ENCODE assay signal across 19 cellular contexts in the genomic region with DNA sequence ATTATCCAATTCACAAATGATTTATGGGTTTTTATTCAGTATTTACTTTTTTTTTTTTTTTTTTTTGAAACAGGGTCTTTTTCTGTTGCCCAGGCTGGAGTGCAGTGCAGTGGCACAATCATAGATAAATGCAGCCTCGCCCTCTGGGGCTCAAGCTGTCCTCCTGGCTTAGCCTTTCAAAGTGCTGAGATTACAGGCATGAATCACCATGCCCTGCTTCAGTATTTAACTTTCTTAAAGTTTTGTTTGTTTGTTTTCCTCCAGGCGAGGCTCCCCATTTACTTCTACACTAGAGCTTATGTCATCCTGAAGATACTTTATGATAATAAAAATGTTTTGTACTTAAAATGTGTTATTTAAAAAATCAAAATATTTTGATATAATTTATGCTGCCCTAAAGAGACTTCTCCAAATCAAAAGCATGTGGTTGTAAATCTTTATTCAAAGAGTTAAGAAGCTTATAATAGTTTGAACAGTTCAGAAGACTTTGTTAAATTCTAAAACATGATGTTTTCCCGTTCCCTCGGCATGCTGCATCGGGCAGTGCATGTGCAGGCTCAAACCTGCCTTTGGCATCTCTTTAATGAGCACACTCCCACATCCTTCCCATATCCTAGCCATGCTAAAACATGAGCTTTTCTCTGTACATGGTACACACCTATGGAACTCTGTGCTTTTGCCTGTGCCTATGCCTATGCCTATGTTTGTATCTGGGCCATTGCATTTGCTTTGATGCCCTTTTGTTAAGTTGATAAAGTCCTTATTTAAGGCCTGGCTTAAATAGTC. TPM values are rescaled to one million over a fixed set of nuclear protein-coding genes. Genes with fewer than 3 reads are reported as not detected.
DNase-seq lines count a peak whose midpoint lies in the region; ATAC-seq and TF ChIP-seq lines count a peak whose summit lies in the region.
"Had no signal": no experiment of that assay in that cellular context is flagged by ENCODE, and none has a peak within 500 bp of the region (broad histone marks: within the 10 kb centered on the region; RNA-seq: fewer than 3 reads in every experiment).

No MANE protein-coding gene starts in this region.

- no peak overlapping the region for H3K9ac ChIP-seq in mesenchymal stem cell (ENCODE audit: low read length)

- H3K4ac ChIP-seq in mesenchymal stem cell (ENCODE audit: low read depth in 1 of 2, low read length in 2 of 2) = peak overlapping the region in 1 of 2 experiments; percentile 32

- no peak overlapping the region for H3K23ac ChIP-seq in mesenchymal stem cell (ENCODE audit: low read length in 2 of 2)

- no peak overlapping the region for H3K4me2 ChIP-seq in mesenchymal stem cell (ENCODE audit: low read length, poor library complexity, severe bottlenecking)

- H3K36me3 ChIP-seq in mesenchymal stem cell (ENCODE audit: control insufficient read depth in 1 of 2, insufficient read depth in 2 of 2, low read depth in 1 of 2, low read length in 2 of 2) = peaks cover 2 to 3% of the 10 kb centered on the region in 2 experiments

- peak overlapping the region; percentile 4 for H2AK5ac ChIP-seq in mesenchymal stem cell (ENCODE audit: low read length, severe bottlenecking)

- TF ChIP-seq CTCF in 22Rv1 (IDR thresholded peaks at IDR 0.05) = no peak
- TF ChIP-seq CTCF in choroid plexus epithelial cell (conservative IDR thresholded peaks at IDR 0.05; ENCODE audit: low read depth, low read length) = no peak

- no peaks in the 10 kb centered on the region for H3K27me3 ChIP-seq in mesenchymal stem cell (ENCODE audit: control insufficient read depth in 1 of 2, insufficient read depth in 1 of 2, low read length in 2 of 2)
- H3K27me3 ChIP-seq: tibial artery had no signal

- H3K27ac ChIP-seq in 22Rv1 = peak overlapping the region; percentile 78; the same call in 1 of the 2 replicates
- no peak overlapping the region for H3K27ac ChIP-seq in mesenchymal stem cell (ENCODE audit: low read length, poor library complexity, severe bottlenecking)
- H3K27ac ChIP-seq: tibial artery had no signal

- peak overlapping the region in 1 of 2 experiments; percentile 44 for H3K14ac ChIP-seq in mesenchymal stem cell (ENCODE audit: low read length in 2 of 2)

- no peak overlapping the region for H2BK15ac ChIP-seq in mesenchymal stem cell (ENCODE audit: low read depth, poor library complexity, severe bottlenecking)

- no peak for ATAC-seq in GM21423 (IDR thresholded peaks at IDR 0.05; ENCODE audit: unreplicated experiment)
- ATAC-seq in HG03139 (IDR thresholded peaks at IDR 0.05; ENCODE audit: unreplicated experiment) = no peak

- DNase-seq in M059J (ENCODE audit: low read depth) = peak; percentile 54
- peak; percentile 40 for DNase-seq in choroid plexus epithelial cell (ENCODE audit: low read depth)
- peak; percentile 43 for DNase-seq in mesenchymal stem cell
- DNase-seq in NCI-H2029 (lab: John Stamatoyannopoulos, UW) = no peak
- DNase-seq in NCI-H2107 (lab: John Stamatoyannopoulos, UW) = no peak
- DNase-seq: activated CD4-positive, alpha-beta memory T cell treated with anti-CD3 and anti-CD28 coated beads for 36 hours; anterior cingulate cortex; COR-L47; effector memory CD4-positive, alpha-beta T cell; NCI-H1092; NCI-H510A treated with DMSO at 0.1 percent for 48 hours; occipital lobe; RPMI8226; tibial artery had no signal

- H3K79me1 ChIP-seq in mesenchymal stem cell (replicated peaks; ENCODE audit: low read length, poor library complexity, severe bottlenecking) = peaks cover 5% of the 10 kb centered on the region

- H2BK5ac ChIP-seq in mesenchymal stem cell (ENCODE audit: low read depth, low read length, poor library complexity, severe bottlenecking) = no peak overlapping the region

- no peak overlapping the region for H2BK120ac ChIP-seq in mesenchymal stem cell (ENCODE audit: low read depth, low read length)

- H4K8ac ChIP-seq in mesenchymal stem cell (ENCODE audit: low read length) = no peak overlapping the region

- H3K4me3 ChIP-seq in choroid plexus epithelial cell (ENCODE audit: low read depth, low read length) (no peak overlapping the region), mesenchymal stem cell (ENCODE audit: insufficient read depth in 1 of 2, low read depth in 1 of 2, low read length in 2 of 2) (no peak overlapping the region)
- H3K4me3 ChIP-seq: tibial artery had no signal

- no peaks in the 10 kb centered on the region for H3K9me3 ChIP-seq in mesenchymal stem cell (ENCODE audit: control insufficient read depth, low read length)
- H3K9me3 ChIP-seq: tibial artery had no signal

- H4K91ac ChIP-seq in mesenchymal stem cell (ENCODE audit: low read length) = no peak overlapping the region

- H3K4me1 ChIP-seq in mesenchymal stem cell (ENCODE audit: control insufficient read depth, insufficient read depth, low read depth, low read length) = peaks cover 8% of the 10 kb centered on the region
- H3K4me1 ChIP-seq: tibial artery had no signal

- H3K18ac ChIP-seq in mesenchymal stem cell (ENCODE audit: low read depth in 1 of 2, low read length in 2 of 2) = peak overlapping the region; percentile 28 to 69

- H2AFZ ChIP-seq in mesenchymal stem cell (ENCODE audit: low read depth, low read length) = no peak overlapping the region

- peak overlapping the region in 1 of 2 experiments; percentile 51 for H2BK12ac ChIP-seq in mesenchymal stem cell (ENCODE audit: low read length in 2 of 2)

- WGBS in mesenchymal stem cell = 70% methylated on average over 4 of the region's 5 CpGs

RNA-seq across cellular contexts. Expression of a gene that starts 11.1 kb away (rescaled TPM):
- 3.1 and 7.2 TPM in 2 replicates for total RNA-seq in M059J (2014; rRNA removed; shearing (Covaris generic))
- polyA plus RNA-seq in mesenchymal stem cell (2013, experiment 1 of 2) = 45.7 TPM
- 47.1 TPM for polyA plus RNA-seq in mesenchymal stem cell (2013, experiment 2 of 2)

RNA-seq across cellular contexts. Expression of a gene that starts 20.6 kb away (rescaled TPM):
- total RNA-seq in M059J (2014; rRNA removed; shearing (Covaris generic)) = not detected in 2 replicates
- 0.10 TPM for polyA plus RNA-seq in mesenchymal stem cell (2013, experiment 1 of 2)
- 0.12 TPM for polyA plus RNA-seq in mesenchymal stem cell (2013, experiment 2 of 2)
- total RNA-seq: activated CD4-positive, alpha-beta memory T cell treated with anti-CD3 and anti-CD28 coated beads for 36 hours; activated T-helper 1 cell treated with anti-CD3 and anti-CD28 coated beads, Interleukin-12 subunit alpha, Interleukin-12 subunit beta, Interleukin-2, Interleukin-4 antibody, amounts not matched to agents 30 ng/mL and 10 ng/mL and 1 ng/mL, durations not matched to agents 14 hours and 24 hours and 36 hours; lung microvascular endothelial cell had no signal

Comparison
In these comparisons a context has a peak if more than half of its experiments do, and no peak if none do; other contexts are left out.
1. DNase-seq: peak in M059J (single experiment), choroid plexus epithelial cell (single experiment) and mesenchymal stem cell (single experiment); none in NCI-H2029 (single experiment) and NCI-H2107 (single experiment).